Comparison of ENCODE assay signal across 13 cellular contexts in the genomic region with DNA sequence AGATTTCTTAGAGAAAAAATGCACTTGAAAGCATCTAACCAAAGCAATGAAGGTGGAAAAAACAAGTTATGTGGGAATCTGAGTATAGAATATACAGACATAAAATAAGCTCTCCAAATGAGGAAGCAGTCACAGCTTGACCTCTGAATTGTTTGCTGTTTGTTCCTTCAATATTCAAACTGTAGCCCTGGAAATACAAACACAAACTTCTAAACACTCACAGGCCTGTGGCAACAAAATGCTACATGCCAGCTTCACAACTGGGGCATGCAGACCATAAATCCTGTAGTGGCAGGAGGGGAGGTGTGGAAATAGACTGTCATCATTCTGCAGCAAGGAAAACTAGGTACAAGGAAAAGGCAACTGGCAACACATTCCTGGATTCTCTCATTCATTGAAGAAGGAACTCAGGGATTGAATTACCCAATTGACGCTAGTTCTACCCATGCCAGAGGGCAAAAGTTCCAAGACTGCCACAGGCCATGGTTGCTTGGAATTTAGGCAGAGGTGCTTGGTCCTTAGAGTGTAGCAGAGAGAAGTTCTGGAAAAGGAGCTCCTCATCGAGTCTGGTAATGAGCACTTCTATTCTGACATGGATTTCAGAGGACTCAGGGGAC.
A peak's percentile ranks its signal among the peaks of the same experiment; 100 is the strongest.
DNase-seq lines count a peak whose midpoint lies in the region; TF ChIP-seq lines count a peak whose summit lies in the region.
"Had no signal": no experiment of that assay in that cellular context is flagged by ENCODE, and none has a peak within 500 bp of the region (broad histone marks: within the 10 kb centered on the region; RNA-seq: fewer than 3 reads in every experiment).

No MANE protein-coding gene starts in this region.

- H2BK5ac ChIP-seq in mesenchymal stem cell (ENCODE audit: low read depth, low read length, poor library complexity, severe bottlenecking): peak overlapping the region; percentile 66

- H4K20me1 ChIP-seq in mammary epithelial cell (ENCODE audit: insufficient read depth, low read length): no peaks in the 10 kb centered on the region

- no peak overlapping the region for H2BK120ac ChIP-seq in mesenchymal stem cell (ENCODE audit: low read depth, low read length)

- H3K4me2 ChIP-seq in mammary epithelial cell (ENCODE audit: insufficient read depth, low read depth, low read length) (no peak overlapping the region), mesenchymal stem cell (ENCODE audit: low read length, poor library complexity, severe bottlenecking) (no peak overlapping the region)

- H3K4me3 Mint-ChIP-seq in MCF 10A (ENCODE audit: unreplicated experiment): no peak overlapping the region
- H3K4me3 Mint-ChIP-seq: activated CD4-positive, alpha-beta T cell treated with anti-CD3 and anti-CD28 coated beads, Interleukin-2, amount 10 ng/mL, durations not matched to agents 7 days and 5 days had no signal

- H3K14ac ChIP-seq in mesenchymal stem cell (ENCODE audit: low read length in 2 of 2): no peak overlapping the region

- peak overlapping the region in 1 of 2 experiments; percentile 6 for H2BK12ac ChIP-seq in mesenchymal stem cell (ENCODE audit: low read length in 2 of 2)

- no peak overlapping the region for H4K8ac ChIP-seq in mesenchymal stem cell (ENCODE audit: low read length)

- BruUV-seq in MCF 10A (replicated peaks; lab: Mats Ljungman, UMichigan) (no TSS peak), mammary epithelial cell (replicated peaks; lab: Mats Ljungman, UMichigan) (no TSS peak)

- H3K27me3 Mint-ChIP-seq in MCF 10A (ENCODE audit: insufficient read depth, unreplicated experiment): no peaks in the 10 kb centered on the region

- peak overlapping the region; percentile 89 for H3K27ac Mint-ChIP-seq in MCF 10A (ENCODE audit: low read depth, unreplicated experiment)
- H3K27ac Mint-ChIP-seq: activated CD4-positive, alpha-beta T cell treated with anti-CD3 and anti-CD28 coated beads, Interleukin-2, amount 10 ng/mL, durations not matched to agents 7 days and 5 days had no signal

- in situ Hi-C loops in mammary epithelial cell (cut with MboI; ENCODE audit: low sequenced_read_pairs in 2 of 2): no loop called here

- CTCF ChIA-PET in MCF 10A (lab: Yijun Ruan, JAX): interaction anchor here (0.8 to 1.4 kb wide), 5 partner anchors 17 to 129 kb away, joined by 3 to 5 read pairs (median 4); no protein-coding TSS in a partner anchor
- CTCF ChIA-PET in mammary epithelial cell (lab: Charles Lee; ENCODE audit: low non-redundant PET): no interaction called here

- H3K36me3 ChIP-seq in mammary epithelial cell (ENCODE audit: insufficient read depth, low read length) (no peaks in the 10 kb centered on the region), mesenchymal stem cell (ENCODE audit: control insufficient read depth in 1 of 2, insufficient read depth in 2 of 2, low read depth in 1 of 2, low read length in 2 of 2) (no peaks in the 10 kb centered on the region), uterus (no peaks in the 10 kb centered on the region)
- H3K36me3 ChIP-seq: adrenal gland, BE2C, esophagus squamous epithelium had no signal

- H3K4me3 ChIP-seq in mammary epithelial cell (replicated peaks in 1 of 3; ENCODE audit: insufficient read depth in 1 of 3, low read depth in 2 of 3, low read length in 3 of 3) (no peak overlapping the region), mesenchymal stem cell (ENCODE audit: insufficient read depth in 1 of 2, low read depth in 1 of 2, low read length in 2 of 2) (no peak overlapping the region), uterus (no peak overlapping the region)
- H3K4me3 ChIP-seq: adrenal gland, esophagus squamous epithelium had no signal

- POLR2A ChIA-PET in MCF 10A (lab: Yijun Ruan, JAX): interaction anchor here (0.6 to 1.7 kb wide), 12 partner anchors 8 to 508 kb away, joined by 3 to 6 read pairs (median 4); no protein-coding TSS in a partner anchor

- no peaks in the 10 kb centered on the region for H3K79me1 ChIP-seq in mesenchymal stem cell (replicated peaks; ENCODE audit: low read length, poor library complexity, severe bottlenecking)

- H3K4me1 Mint-ChIP-seq in MCF 10A (ENCODE audit: insufficient read depth, unreplicated experiment): peaks cover 38% of the 10 kb centered on the region
- H3K4me1 Mint-ChIP-seq: activated CD4-positive, alpha-beta T cell treated with anti-CD3 and anti-CD28 coated beads, Interleukin-2, amount 10 ng/mL, durations not matched to agents 7 days and 5 days had no signal

- no peaks in the 10 kb centered on the region for H3K79me2 ChIP-seq in mammary epithelial cell (ENCODE audit: insufficient read depth, low read length)

- H3K27me3 ChIP-seq in mammary epithelial cell (ENCODE audit: insufficient read depth, low read length): no peaks in the 10 kb centered on the region
- no peaks in the 10 kb centered on the region for H3K27me3 ChIP-seq in mesenchymal stem cell (ENCODE audit: control insufficient read depth in 1 of 2, insufficient read depth in 1 of 2, low read length in 2 of 2)
- no peaks in the 10 kb centered on the region for H3K27me3 ChIP-seq in uterus
- H3K27me3 ChIP-seq: adrenal gland, BE2C, esophagus squamous epithelium had no signal

- no peak overlapping the region for H2AFZ ChIP-seq in mammary epithelial cell (ENCODE audit: low read depth, low read length)
- no peak overlapping the region for H2AFZ ChIP-seq in mesenchymal stem cell (ENCODE audit: low read depth, low read length)

- 84% methylated on average over 2 of the region's 2 CpGs for WGBS in mammary epithelial cell (ENCODE audit: low coverage, missing lambda C conversion rate)
- WGBS in mesenchymal stem cell: 92% methylated on average over 2 of the region's 2 CpGs

- intact Hi-C loops in MCF 10A (cut with micrococcal nuclease): no loop called here
- intact Hi-C loops in mammary epithelial cell (cut with micrococcal nuclease): no loop called here
- intact Hi-C loops in uterus (cut with DNase I; ENCODE audit: low total_unique reads): no loop called here

- H3K9me3 ChIP-seq in mammary epithelial cell (replicated peaks; ENCODE audit: insufficient read depth, low read length) (no peaks in the 10 kb centered on the region), mesenchymal stem cell (ENCODE audit: control insufficient read depth, low read length) (no peaks in the 10 kb centered on the region), uterus (no peaks in the 10 kb centered on the region)
- H3K9me3 ChIP-seq: adrenal gland, BE2C, esophagus squamous epithelium had no signal

- no peaks in the 10 kb centered on the region for H3K9me3 Mint-ChIP-seq in MCF 10A (ENCODE audit: unreplicated experiment)
- H3K9me3 Mint-ChIP-seq: activated CD4-positive, alpha-beta T cell treated with anti-CD3 and anti-CD28 coated beads, Interleukin-2, amount 10 ng/mL, durations not matched to agents 7 days and 5 days had no signal

- DNase-seq in MCF 10A (ENCODE audit: unreplicated experiment): no peak
- DNase-seq in mammary epithelial cell: no peak
- no peak for DNase-seq in caudate nucleus (lab: John Stamatoyannopoulos, UW)
- DNase-seq in mesenchymal stem cell: no peak
- peak in 1 of 2 donors; percentile 17 for DNase-seq in uterus
- no peak for DNase-seq in AG20443 (ENCODE audit: low spot score)
- DNase-seq in NCI-H2227 (lab: John Stamatoyannopoulos, UW; ENCODE audit: unreplicated experiment): no peak
- DNase-seq in cortex of kidney (lab: John Stamatoyannopoulos, UW): no peak
- DNase-seq: activated CD4-positive, alpha-beta T cell treated with anti-CD3 and anti-CD28 coated beads, Interleukin-2, amount 10 ng/mL, durations not matched to agents 7 days and 5 days; esophagus squamous epithelium; stimulated activated CD4-positive, alpha-beta T cell treated with anti-CD3 and anti-CD28 coated beads, Interleukin-2, amount 100 ng/mL, for 48 hours had no signal

- H2BK15ac ChIP-seq in mesenchymal stem cell (ENCODE audit: low read depth, poor library complexity, severe bottlenecking): no peak overlapping the region

- H3K23ac ChIP-seq in mesenchymal stem cell (ENCODE audit: low read length in 2 of 2): no peak overlapping the region

- TF ChIP-seq POLR2A in uterus (IDR thresholded peaks at IDR 0.05): no peak

- no peak overlapping the region for H3K27ac ChIP-seq in mammary epithelial cell (ENCODE audit: insufficient read depth, low read depth, low read length)
- peak overlapping the region; percentile 27 for H3K27ac ChIP-seq in caudate nucleus (ENCODE audit: low read depth, low read length)
- H3K27ac ChIP-seq in mesenchymal stem cell (ENCODE audit: low read length, poor library complexity, severe bottlenecking): peak overlapping the region; percentile 93
- H3K27ac ChIP-seq in uterus: peak overlapping the region; percentile 53 to 66
- H3K27ac ChIP-seq: adrenal gland had no signal

- no peaks in the 10 kb centered on the region for H3K4me1 ChIP-seq in mammary epithelial cell (ENCODE audit: insufficient read depth, low read length)
- peaks cover 6% of the 10 kb centered on the region for H3K4me1 ChIP-seq in mesenchymal stem cell (ENCODE audit: control insufficient read depth, insufficient read depth, low read depth, low read length)
- peaks cover 0 to 8% of the 10 kb centered on the region in 2 donors for H3K4me1 ChIP-seq in uterus
- H3K4me1 ChIP-seq: adrenal gland had no signal

- dilution Hi-C loops in mammary epithelial cell (cut with HindIII; ENCODE audit: low sequenced_read_pairs): no loop called here

- H3K4ac ChIP-seq in mesenchymal stem cell (ENCODE audit: low read depth in 1 of 2, low read length in 2 of 2): no peak overlapping the region

- H4K91ac ChIP-seq in mesenchymal stem cell (ENCODE audit: low read length): no peak overlapping the region

- H3K18ac ChIP-seq in mesenchymal stem cell (ENCODE audit: low read depth in 1 of 2, low read length in 2 of 2): no peak overlapping the region

- peak overlapping the region; percentile 74 for H2AK5ac ChIP-seq in mesenchymal stem cell (ENCODE audit: low read length, severe bottlenecking)

- TF ChIP-seq CTCF in MCF 10A (IDR thresholded peaks at IDR 0.05; ENCODE audit: unreplicated experiment) (no peak), mammary epithelial cell (conservative IDR thresholded peaks at IDR 0.05 in 1 of 2, IDR thresholded peaks at IDR 0.05 in 1 of 2; ENCODE audit: extremely low read depth in 1 of 2, insufficient read depth in 1 of 2, low read depth in 1 of 2, low read length in 2 of 2) (no peak), uterus (IDR thresholded peaks at IDR 0.05) (no peak)

- H3K9ac ChIP-seq in mammary epithelial cell (ENCODE audit: insufficient read depth, low read length): no peak overlapping the region
- H3K9ac ChIP-seq in mesenchymal stem cell (ENCODE audit: low read length): no peak overlapping the region

- H3K36me3 Mint-ChIP-seq in MCF 10A (ENCODE audit: insufficient read depth, unreplicated experiment): peaks cover 1% of the 10 kb centered on the region
